Comparison of ENCODE assay signal across 11 cellular contexts in genomic region chr2:136255648-136256461, GRCh38.
DNase-seq lines count a peak whose midpoint lies in the region; ATAC-seq, FAIRE-seq and TF ChIP-seq lines count a peak whose summit lies in the region.
"Had no signal": no experiment of that assay in that cellular context is flagged by ENCODE, and none has a peak within 500 bp of the region (broad histone marks: within the 10 kb centered on the region; RNA-seq: fewer than 3 reads in every experiment).

No MANE protein-coding gene starts in this region.

- H3K79me2 ChIP-seq in HepG2 (ENCODE audit: insufficient read depth, low read length) (no peaks in the 10 kb centered on the region), hepatocyte (no peaks in the 10 kb centered on the region)

- H2AFZ ChIP-seq in HepG2 (ENCODE audit: low read length), result no peak overlapping the region
- H2AFZ ChIP-seq in hepatocyte, result no peak overlapping the region

- peak; percentile 18; the same call in 1 of the 2 replicates for TF ChIP-seq CTCF in LNCaP clone FGC (IDR thresholded peaks at IDR 0.05; ENCODE audit: control insufficient read depth, extremely low read depth, insufficient read depth)
- TF ChIP-seq CTCF in HepG2 (CRISPR knock-in tag; IDR thresholded peaks at IDR 0.05), result no peak; the same call in 1 of the 2 replicates
- TF ChIP-seq CTCF in endothelial cell (IDR thresholded peaks at IDR 0.05; ENCODE audit: unreplicated experiment), result no peak
- TF ChIP-seq CTCF in hepatocyte (IDR thresholded peaks at IDR 0.05; ENCODE audit: poor library complexity), result no peak

- H3K27me3 Mint-ChIP-seq in endothelial cell (ENCODE audit: unreplicated experiment), result peaks cover 6% of the 10 kb centered on the region

- no peaks in the 10 kb centered on the region for H3K9me3 Mint-ChIP-seq in endothelial cell (ENCODE audit: unreplicated experiment)

- no peak for TF ChIP-seq POLR2A in HepG2 (IDR thresholded peaks at IDR 0.05; ENCODE audit: insufficient read depth in 1 of 2, low read depth in 2 of 2, low read length in 2 of 2)

- H3K4me1 ChIP-seq in HepG2 (ENCODE audit: insufficient read depth, low read length), result 0 out of 2 replicates have a peak, but pooled peaks cover 9% of the 10 kb centered on the region
- H3K4me1 ChIP-seq in hepatocyte (ENCODE audit: insufficient read depth), result no peaks in the 10 kb centered on the region
- H3K4me1 ChIP-seq: pancreas had no signal

- POLR2A ChIA-PET in HepG2 (lab: Yijun Ruan, JAX), result no interaction called here

- in situ Hi-C loops in HepG2 (cut with HindIII; ENCODE audit: extremely low pct_ligation_motif_present, low pct_unique_long_range_greater_than_20kb), result no loop called here

- no peak for FAIRE-seq in HepG2 (lab: Jason Lieb, UNC)
- FAIRE-seq: A204.1, pancreas had no signal

- no peaks in the 10 kb centered on the region for H3K9me3 ChIP-seq in HepG2 (ENCODE audit: low read length)
- H3K9me3 ChIP-seq in hepatocyte (ENCODE audit: low read depth), result no peaks in the 10 kb centered on the region
- H3K9me3 ChIP-seq: pancreas, thoracic aorta had no signal

- TF ChIP-seq EP300 in HepG2 (IDR thresholded peaks at IDR 0.05; ENCODE audit: low read depth in 2 of 2, low read length in 2 of 2) (no peak), HepG2 (CRISPR knock-in tag; IDR thresholded peaks at IDR 0.05; ENCODE audit: borderline replicate concordance) (no peak)

- 5% methylated on average over 9 of the region's 9 CpGs for WGBS in HepG2 (ENCODE audit: low lambda C conversion rate)
- WGBS in hepatocyte (ENCODE audit: low lambda C conversion rate, missing lambda C conversion rate), result 85% methylated on average over 9 of the region's 9 CpGs

- intact Hi-C loops in HepG2 (cut with micrococcal nuclease; ENCODE audit: unreplicated experiment), result no loop called here

- no peak overlapping the region for H3K4me2 ChIP-seq in HepG2 (ENCODE audit: low read depth, low read length)
- H3K4me2 ChIP-seq in hepatocyte, result no peak overlapping the region

- CTCF ChIA-PET in HepG2 (lab: Yijun Ruan, JAX; ENCODE audit: low intra/inter-chr PET ratio, low total read pairs), result no interaction called here

- BruUV-seq in HepG2 (replicated peaks; lab: Mats Ljungman, UMichigan), result no TSS peak

- peak; percentile 33 for ATAC-seq in GM19468 (IDR thresholded peaks at IDR 0.05; ENCODE audit: extremely low read depth, unreplicated experiment)
- ATAC-seq in HepG2, result 0 out of 3 replicates have a peak, but pooled peaks have one; percentile 27

- no peak overlapping the region for H3K4me3 Mint-ChIP-seq in endothelial cell (ENCODE audit: unreplicated experiment)

- H3K36me3 ChIP-seq in HepG2 (replicated peaks in 1 of 2; ENCODE audit: control insufficient read depth in 1 of 2, insufficient read depth in 2 of 2, low read length in 2 of 2) (no peaks in the 10 kb centered on the region), hepatocyte (replicated peaks; ENCODE audit: insufficient read depth, low read depth) (no peaks in the 10 kb centered on the region)
- H3K36me3 ChIP-seq: pancreas, thoracic aorta had no signal

- H3K27ac ChIP-seq in HepG2 (ENCODE audit: extremely low read length, insufficient read depth, low read length) (no peak overlapping the region), hepatocyte (no peak overlapping the region)
- H3K27ac ChIP-seq: thoracic aorta had no signal

- peak; percentile 17 for DNase-seq in DMS153 (lab: John Stamatoyannopoulos, UW)
- DNase-seq in DMS153 treated with DMSO at 0.1 percent for 48 hours (lab: John Stamatoyannopoulos, UW; ENCODE audit: unreplicated experiment), result no peak
- no peak for DNase-seq in LNCaP clone FGC (ENCODE audit: low read depth)
- DNase-seq in HepG2 (ENCODE audit: low spot score), result no peak
- DNase-seq in endothelial cell (ENCODE audit: low spot score), result no peak
- DNase-seq in hepatocyte (ENCODE audit: low spot score), result no peak
- no peak for DNase-seq in midbrain (lab: John Stamatoyannopoulos, UW)
- DNase-seq: pancreas had no signal

- H3K27me3 ChIP-seq in HepG2 (ENCODE audit: control insufficient read depth in 1 of 2, insufficient read depth in 2 of 2, low read length in 2 of 2), result peaks cover 1 to 5% of the 10 kb centered on the region in 2 experiments; a peak in 2 of 5 replicates
- no peaks in the 10 kb centered on the region for H3K27me3 ChIP-seq in hepatocyte
- H3K27me3 ChIP-seq: pancreas had no signal

- H3K4me3 ChIP-seq in LNCaP clone FGC (ENCODE audit: low read depth, low read length) (no peak overlapping the region), HepG2 (replicated peaks in 1 of 3; ENCODE audit: insufficient read depth in 1 of 3, low read depth in 2 of 3, low read length in 3 of 3) (no peak overlapping the region), hepatocyte (no peak overlapping the region)
- H3K4me3 ChIP-seq: pancreas, thoracic aorta had no signal

- no peaks in the 10 kb centered on the region for H3K4me1 Mint-ChIP-seq in endothelial cell (ENCODE audit: unreplicated experiment)

- H4K20me1 ChIP-seq in HepG2 (ENCODE audit: insufficient read depth, low read length) (no peaks in the 10 kb centered on the region), hepatocyte (ENCODE audit: insufficient read depth, poor library complexity, severe bottlenecking) (no peaks in the 10 kb centered on the region)

- no peak overlapping the region for H3K27ac Mint-ChIP-seq in endothelial cell (ENCODE audit: unreplicated experiment)

- H3K9me2 ChIP-seq in hepatocyte (replicated peaks; ENCODE audit: insufficient read depth), result no peaks in the 10 kb centered on the region

- H3K9ac ChIP-seq in HepG2 (ENCODE audit: insufficient read depth, low read depth, low read length), result no peak overlapping the region

- H3K36me3 Mint-ChIP-seq in endothelial cell (ENCODE audit: low read depth, unreplicated experiment), result no peaks in the 10 kb centered on the region

- TF ChIP-seq RAD21 in HepG2 (CRISPR knock-in tag; IDR thresholded peaks at IDR 0.05), result no peak

TF ChIP-seq in HepG2, 621 proteins besides CTCF, POLR2A, EP300 and RAD21:
- TF ChIP-seq ATF7 (IDR thresholded peaks at IDR 0.05) (peak; percentile 50), ATF7 (CRISPR knock-in tag; IDR thresholded peaks at IDR 0.05) (no peak), ZSCAN31 (CRISPR knock-in tag; IDR thresholded peaks at IDR 0.05; ENCODE audit: low read depth) (no peak), TCF12 (IDR thresholded peaks at IDR 0.05) (no peak), TCF12 (CRISPR knock-in tag; IDR thresholded peaks at IDR 0.05) (no peak)
